ENCODE assay signal across 11 cellular contexts in genomic region chr2:20611077-20611843, GRCh38. TPM values are rescaled to one million over a fixed set of nuclear protein-coding genes. Genes with fewer than 3 reads are reported as not detected.
DNase-seq lines count a peak whose midpoint lies in the region; ATAC-seq, FAIRE-seq and TF ChIP-seq lines count a peak whose summit lies in the region.
"Had no signal": no experiment of that assay in that cellular context is flagged by ENCODE, and none has a peak within 500 bp of the region (broad histone marks: within the 10 kb centered on the region; RNA-seq: fewer than 3 reads in every experiment).

No MANE protein-coding gene starts in this region.

- peak; percentile 58 for TF ChIP-seq EP300 in ovary (IDR thresholded peaks at IDR 0.05)

- no peak overlapping the region for H3K27ac Mint-ChIP-seq in glutamatergic neuron (ENCODE audit: unreplicated experiment)
- H3K27ac Mint-ChIP-seq: stimulated activated memory B cell treated with anti-CD40 and anti-IgM and Interleukin-4, amounts not matched to agents 10 μg/mL and 1 μg/mL and 100 μg/mL, for 72 hours had no signal

- peaks cover 9% of the 10 kb centered on the region for H3K9me3 Mint-ChIP-seq in glutamatergic neuron (ENCODE audit: unreplicated experiment)

- no peaks in the 10 kb centered on the region for H3K9me3 ChIP-seq in ovary
- H3K9me3 ChIP-seq: Caco-2 had no signal

- no peak overlapping the region for H3K4me3 Mint-ChIP-seq in glutamatergic neuron (ENCODE audit: unreplicated experiment)
- H3K4me3 Mint-ChIP-seq: stimulated activated memory B cell treated with anti-CD40 and anti-IgM and Interleukin-4, amounts not matched to agents 10 μg/mL and 1 μg/mL and 100 μg/mL, for 72 hours had no signal

- peaks cover 9% of the 10 kb centered on the region for H3K4me1 Mint-ChIP-seq in glutamatergic neuron (ENCODE audit: low read depth, unreplicated experiment)
- H3K4me1 Mint-ChIP-seq: stimulated activated memory B cell treated with anti-CD40 and anti-IgM and Interleukin-4, amounts not matched to agents 10 μg/mL and 1 μg/mL and 100 μg/mL, for 72 hours had no signal

- no peaks in the 10 kb centered on the region for H3K36me3 ChIP-seq in ovary

- FAIRE-seq in HTR-8/SVneo (lab: Jason Lieb, UNC) (no peak), frontal cortex (lab: Jason Lieb, UNC) (no peak)

- TF ChIP-seq POLR2A in ovary (IDR thresholded peaks at IDR 0.05): no peak

- H3K27me3 Mint-ChIP-seq in glutamatergic neuron (ENCODE audit: unreplicated experiment): peaks cover 5% of the 10 kb centered on the region
- H3K27me3 Mint-ChIP-seq: stimulated activated memory B cell treated with anti-CD40 and anti-IgM and Interleukin-4, amounts not matched to agents 10 μg/mL and 1 μg/mL and 100 μg/mL, for 72 hours had no signal

- peaks cover 26% of the 10 kb centered on the region for H3K4me1 ChIP-seq in ovary (ENCODE audit: insufficient read depth)
- H3K4me1 ChIP-seq: Caco-2 had no signal

- TF ChIP-seq CTCF in glutamatergic neuron (IDR thresholded peaks at IDR 0.05; ENCODE audit: partially characterized antibody, unreplicated experiment) (no peak), ovary (IDR thresholded peaks at IDR 0.05) (no peak)

- H3K27ac ChIP-seq in ovary: peak overlapping the region in 1 of 2 donors; percentile 67

- 11 to 14% (median 11%) methylated on average over 15 of the region's 15 CpGs for WGBS in ovary, 3 donors

- no peaks in the 10 kb centered on the region for H3K27me3 ChIP-seq in ovary

- no peak for ATAC-seq in HG03442 (IDR thresholded peaks at IDR 0.05; ENCODE audit: unreplicated experiment)
- ATAC-seq: stimulated activated memory B cell treated with anti-CD40 and anti-IgM and Interleukin-4, amounts not matched to agents 10 μg/mL and 1 μg/mL and 100 μg/mL, for 72 hours had no signal

- DNase-seq in AG20443 (ENCODE audit: low spot score) (peak; percentile 78), UCSD-AML1 (lab: John Stamatoyannopoulos, UW; ENCODE audit: unreplicated experiment) (peak; percentile 50), glutamatergic neuron (peak; percentile 1), ovary (peak; percentile 80 to 92 (median 85)), HTR-8/SVneo (ENCODE audit: insufficient read length, low spot score) (no peak), frontal cortex (ENCODE audit: low spot score in 2 of 2) (no peak), NOMO-1 (lab: John Stamatoyannopoulos, UW; ENCODE audit: unreplicated experiment in 2 of 2) (no peak)
- DNase-seq: midbrain had no signal

- intact Hi-C loops in ovary (cut with DNase I): no loop called here

- peaks cover 13% of the 10 kb centered on the region for H3K36me3 Mint-ChIP-seq in glutamatergic neuron (ENCODE audit: unreplicated experiment)

- no peak overlapping the region for H3K4me3 ChIP-seq in ovary

RNA-seq across cellular contexts. Expression of gene HS1BP3, which starts 39.6 kb away (rescaled TPM):
- total RNA-seq in glutamatergic neuron (ENCODE audit: unreplicated experiment): 23.8 TPM
- total RNA-seq in ovary: 10 to 100 TPM; 12.8 to 24.4 (median 22.4) TPM
- 10 to 100 TPM; 12.0 to 22.2 TPM for polyA plus RNA-seq in ovary
- 7.7 TPM for total RNA-seq in frontal cortex

RNA-seq across cellular contexts. Expression of gene GDF7, which starts 55.7 kb away (rescaled TPM):
- total RNA-seq in glutamatergic neuron (ENCODE audit: unreplicated experiment) (not detected), ovary (1 to 10 TPM in 1 of 7 donors, under 1 TPM in 6; 0.11 to 1.7 (median 0.48) TPM), frontal cortex (under 0.01 TPM)
- under 1 TPM; 0.21 to 0.83 TPM for polyA plus RNA-seq in ovary

Comparison
In these comparisons a context has a peak if more than half of its experiments do, and no peak if none do; other contexts are left out.
1. DNase-seq: peak in AG20443 (single experiment), UCSD-AML1 (single experiment), glutamatergic neuron (single experiment) and ovary (5 of 5); none in HTR-8/SVneo (single experiment), frontal cortex (0 of 2) and NOMO-1 (0 of 2).